Comparison of ENCODE assay signal across 20 cellular contexts in genomic region chr19:36028313-36029041, GRCh38. TPM values are rescaled to one million over a fixed set of nuclear protein-coding genes. Genes with fewer than 3 reads are reported as not detected.
A peak's percentile ranks its signal among the peaks of the same experiment; 100 is the strongest.
DNase-seq lines count a peak whose midpoint lies in the region; ATAC-seq and TF ChIP-seq lines count a peak whose summit lies in the region.
"Had no signal": no experiment of that assay in that cellular context is flagged by ENCODE, and none has a peak within 500 bp of the region (broad histone marks: within the 10 kb centered on the region; RNA-seq: fewer than 3 reads in every experiment).

No MANE protein-coding gene starts in this region.

- H3K9me3 Mint-ChIP-seq in WTC11 (no peaks in the 10 kb centered on the region), nephron progenitor cell (no peaks in the 10 kb centered on the region)
- no peaks in the 10 kb centered on the region for H3K9me3 Mint-ChIP-seq in activated CD4-positive, alpha-beta memory T cell treated with anti-CD3 and anti-CD28 coated beads for 36 hours

- H3K9me3 ChIP-seq in HEK293 (ENCODE audit: control insufficient read depth, insufficient read depth, low read depth, low read length) = no peaks in the 10 kb centered on the region
- H3K9me3 ChIP-seq: HAP-1 had no signal

- H3K4me1 Mint-ChIP-seq in WTC11 (peaks cover 6% of the 10 kb centered on the region), nephron progenitor cell (peaks cover 29% of the 10 kb centered on the region)
- H3K4me1 Mint-ChIP-seq in activated CD4-positive, alpha-beta memory T cell treated with anti-CD3 and anti-CD28 coated beads for 36 hours (ENCODE audit: low read depth) = peaks cover 10% of the 10 kb centered on the region

- peaks cover 45 to 80% of the 10 kb centered on the region in 2 experiments for H3K36me3 ChIP-seq in HEK293 (ENCODE audit: control insufficient read depth in 2 of 2, insufficient read depth in 1 of 2, low read length in 2 of 2)

- H3K4me1 ChIP-seq in HEK293 (ENCODE audit: control insufficient read depth, insufficient read depth, low read length) = peaks cover 6% of the 10 kb centered on the region; the same call in 1 of the 2 replicates
- H3K4me1 ChIP-seq: HAP-1 had no signal

- ATAC-seq in WTC11 (no peak), esophagus mucosa (no peak)
- ATAC-seq: PC-3 had no signal

- H3K36me3 Mint-ChIP-seq in WTC11 = peaks cover 4% of the 10 kb centered on the region; the same call in 1 of the 2 replicates
- peaks cover 46% of the 10 kb centered on the region for H3K36me3 Mint-ChIP-seq in nephron progenitor cell (ENCODE audit: low read depth)
- H3K36me3 Mint-ChIP-seq in activated CD4-positive, alpha-beta memory T cell treated with anti-CD3 and anti-CD28 coated beads for 36 hours = peaks cover 19% of the 10 kb centered on the region

- intact Hi-C loops in activated CD4-positive, alpha-beta memory T cell treated with anti-CD3 and anti-CD28 coated beads for 36 hours (cut with micrococcal nuclease) = loop anchor here (10.0 kb wide), 1 partner anchor 924 kb away; no protein-coding TSS in a partner anchor

- TF ChIP-seq CTCF in HEK293 (tag by site-specific recombination; IDR thresholded peaks at IDR 0.05) (no peak), WTC11 (IDR thresholded peaks at IDR 0.05) (no peak), nephron progenitor cell (IDR thresholded peaks at IDR 0.05) (no peak)

- peak overlapping the region; percentile 74; the same call in 1 of the 2 replicates for H3K27ac Mint-ChIP-seq in WTC11
- H3K27ac Mint-ChIP-seq in nephron progenitor cell = peak overlapping the region; percentile 88
- no peak overlapping the region for H3K27ac Mint-ChIP-seq in activated CD4-positive, alpha-beta memory T cell treated with anti-CD3 and anti-CD28 coated beads for 36 hours

- H3K4me3 Mint-ChIP-seq in WTC11 = no peak overlapping the region
- no peak overlapping the region for H3K4me3 Mint-ChIP-seq in nephron progenitor cell
- no peak overlapping the region for H3K4me3 Mint-ChIP-seq in activated CD4-positive, alpha-beta memory T cell treated with anti-CD3 and anti-CD28 coated beads for 36 hours

- no peak overlapping the region for H3K4me3 ChIP-seq in HEK293 (ENCODE audit: low read depth, low read length)
- H3K4me3 ChIP-seq: HAP-1 had no signal

- no peak for DNase-seq in WTC11 (ENCODE audit: low spot score)
- no peak for DNase-seq in nephron progenitor cell
- peak; percentile 79 for DNase-seq in putamen (ENCODE audit: low spot score)
- no peak for DNase-seq in stimulated activated CD4-positive, alpha-beta T cell treated with anti-CD3 and anti-CD28 coated beads, Interleukin-4, amount 100 ng/mL, for 4 hours
- DNase-seq in activated CD4-positive, alpha-beta memory T cell treated with anti-CD3 and anti-CD28 coated beads for 36 hours = no peak
- no peak for DNase-seq in mesenteric fat pad (ENCODE audit: low spot score)
- DNase-seq: ACHN, DMS79, NCI-H1048, NCI-H1436 treated with DMSO at 0.1 percent for 48 hours, NCI-H2081, NCI-H2171 treated with DMSO at 0.1 percent for 48 hours, NCI-H446, PC-3, RPMI8226 had no signal

- POLR2A ChIA-PET in HEK293 (lab: Yijun Ruan, JAX) (interaction anchor here (3.8 kb wide), 1 partner anchor 14 kb away, joined by 13 read pairs; the partner anchor contains the start of gene ALKBH6), WTC11 (lab: Charles Lee) (no interaction called here)
- POLR2A ChIA-PET in activated CD4-positive, alpha-beta memory T cell treated with anti-CD3 and anti-CD28 coated beads for 36 hours (lab: Charles Lee) = interaction anchor here (0.8 kb wide), 1 partner anchor 33 kb away, joined by 3 read pairs; no protein-coding TSS in a partner anchor

- H3K27me3 Mint-ChIP-seq in WTC11 (ENCODE audit: low read depth) (peaks cover 13% of the 10 kb centered on the region), nephron progenitor cell (ENCODE audit: low read depth, poor library complexity) (no peaks in the 10 kb centered on the region)
- no peaks in the 10 kb centered on the region for H3K27me3 Mint-ChIP-seq in activated CD4-positive, alpha-beta memory T cell treated with anti-CD3 and anti-CD28 coated beads for 36 hours

- peak overlapping the region; percentile 39; the same call in 1 of the 2 replicates for H3K27ac ChIP-seq in HEK293 (ENCODE audit: extremely low read depth, low read depth, low read length)
- H3K27ac ChIP-seq: C4-2B had no signal

- CTCF ChIA-PET in HEK293 (lab: Yijun Ruan, JAX) = interaction anchor here (0.7 to 1.1 kb wide), 3 partner anchors 11 to 146 kb away, joined by 4 to 7 read pairs (median 4); partner anchors contain the start of gene ALKBH6
- CTCF ChIA-PET in WTC11 (lab: Charles Lee) = no interaction called here
- CTCF ChIA-PET in activated CD4-positive, alpha-beta memory T cell treated with anti-CD3 and anti-CD28 coated beads for 36 hours (lab: Charles Lee) = no interaction called here

TF ChIP-seq in HEK293, 187 proteins besides CTCF, POLR2A, EP300 and RAD21 (continues in another document):
- TF ChIP-seq ZNF600 (tag by site-specific recombination; IDR thresholded peaks at IDR 0.05) (peak; percentile 26; the same call in 1 of the 2 replicates), ZNF335 (tag by site-specific recombination; conservative IDR thresholded peaks at IDR 0.05) (no peak), ZNF76 (tag by site-specific recombination; IDR thresholded peaks at IDR 0.05; ENCODE audit: borderline replicate concordance, low read depth) (no peak), ZNF48 (tag by site-specific recombination; IDR thresholded peaks at IDR 0.05) (no peak), ZFP37 (tag by site-specific recombination; IDR thresholded peaks at IDR 0.05) (no peak), ZFHX2 (tag by site-specific recombination; conservative IDR thresholded peaks at IDR 0.05) (peak; percentile 52), ZBTB49 (tag by site-specific recombination; IDR thresholded peaks at IDR 0.05; ENCODE audit: low read depth) (no peak)

TF ChIP-seq in WTC11, 78 proteins besides CTCF, POLR2A, EP300 and RAD21 (continues in another document):
- no peak for TF ChIP-seq SMAD3 (CRISPR knock-in tag; IDR thresholded peaks at IDR 0.05; ENCODE audit: borderline replicate concordance)
- no peak for TF ChIP-seq GABPB1 (CRISPR knock-in tag; IDR thresholded peaks at IDR 0.05)
- TF ChIP-seq USF1 (CRISPR knock-in tag; IDR thresholded peaks at IDR 0.05) = no peak
- TF ChIP-seq E2F5 (CRISPR knock-in tag; IDR thresholded peaks at IDR 0.05) = no peak
- TF ChIP-seq ATF6 (CRISPR knock-in tag; IDR thresholded peaks at IDR 0.05) = no peak
- TF ChIP-seq ZNF671 (CRISPR knock-in tag; IDR thresholded peaks at IDR 0.05) = no peak
- no peak for TF ChIP-seq ETV6 (CRISPR knock-in tag; IDR thresholded peaks at IDR 0.05)
- no peak for TF ChIP-seq GRHL2 (CRISPR knock-in tag; IDR thresholded peaks at IDR 0.05; ENCODE audit: insufficient replicate concordance, severe bottlenecking)
- no peak for TF ChIP-seq RORB (CRISPR knock-in tag; IDR thresholded peaks at IDR 0.05)

RNA-seq across cellular contexts. Expression of gene CLIP3, which starts 4.2 kb away (rescaled TPM):
- total RNA-seq in WTC11 (2021) (16.2 to 19.4 TPM (median 17.9 TPM) in 3 replicates), esophagus mucosa (1.3 TPM), mesenteric fat pad (19.7 TPM)
- total RNA-seq in activated CD4-positive, alpha-beta memory T cell treated with anti-CD3 and anti-CD28 coated beads for 36 hours = under 1 TPM; 0.12 to 0.44 TPM

RNA-seq across cellular contexts. Expression of gene ALKBH6, which starts 14.5 kb away (rescaled TPM):
- total RNA-seq in WTC11 (2021) = 28.1 to 35.1 TPM (median 31.9 TPM) in 3 replicates
- 10 to 100 TPM; 40.9 to 44.7 TPM for total RNA-seq in activated CD4-positive, alpha-beta memory T cell treated with anti-CD3 and anti-CD28 coated beads for 36 hours
- 12.3 TPM for total RNA-seq in esophagus mucosa
- 12.6 TPM for total RNA-seq in mesenteric fat pad

RNA-seq across cellular contexts. Expression of gene SYNE4, which starts 19.9 kb away (rescaled TPM):
- total RNA-seq in WTC11 (2021) = 17.6 to 28.5 TPM (median 27.9 TPM) in 3 replicates
- 1 to 10 TPM; 2.0 to 2.9 TPM for total RNA-seq in activated CD4-positive, alpha-beta memory T cell treated with anti-CD3 and anti-CD28 coated beads for 36 hours
- 0.88 TPM for total RNA-seq in esophagus mucosa
- total RNA-seq in mesenteric fat pad = not detected
- total RNA-seq: M059J had no signal

RNA-seq across cellular contexts. Expression of gene THAP8, which starts 25.6 kb away (rescaled TPM):
- total RNA-seq in WTC11 (2021) (6.6 to 10.7 TPM (median 6.9 TPM) in 3 replicates), esophagus mucosa (3.0 TPM), mesenteric fat pad (5.2 TPM)
- 1 to 10 TPM; 2.1 to 2.2 TPM for total RNA-seq in activated CD4-positive, alpha-beta memory T cell treated with anti-CD3 and anti-CD28 coated beads for 36 hours

RNA-seq across cellular contexts. Expression of gene WDR62, which starts 26.2 kb away (rescaled TPM):
- total RNA-seq in WTC11 (2021) = 30.9 to 40.0 TPM (median 30.9 TPM) in 3 replicates
- total RNA-seq in activated CD4-positive, alpha-beta memory T cell treated with anti-CD3 and anti-CD28 coated beads for 36 hours = 10 to 100 TPM; 16.8 to 17.7 TPM
- 2.4 TPM for total RNA-seq in esophagus mucosa
- 0.32 TPM for total RNA-seq in mesenteric fat pad
